Comparison of ENCODE assay signal across 8 cellular contexts in the genomic region with DNA sequence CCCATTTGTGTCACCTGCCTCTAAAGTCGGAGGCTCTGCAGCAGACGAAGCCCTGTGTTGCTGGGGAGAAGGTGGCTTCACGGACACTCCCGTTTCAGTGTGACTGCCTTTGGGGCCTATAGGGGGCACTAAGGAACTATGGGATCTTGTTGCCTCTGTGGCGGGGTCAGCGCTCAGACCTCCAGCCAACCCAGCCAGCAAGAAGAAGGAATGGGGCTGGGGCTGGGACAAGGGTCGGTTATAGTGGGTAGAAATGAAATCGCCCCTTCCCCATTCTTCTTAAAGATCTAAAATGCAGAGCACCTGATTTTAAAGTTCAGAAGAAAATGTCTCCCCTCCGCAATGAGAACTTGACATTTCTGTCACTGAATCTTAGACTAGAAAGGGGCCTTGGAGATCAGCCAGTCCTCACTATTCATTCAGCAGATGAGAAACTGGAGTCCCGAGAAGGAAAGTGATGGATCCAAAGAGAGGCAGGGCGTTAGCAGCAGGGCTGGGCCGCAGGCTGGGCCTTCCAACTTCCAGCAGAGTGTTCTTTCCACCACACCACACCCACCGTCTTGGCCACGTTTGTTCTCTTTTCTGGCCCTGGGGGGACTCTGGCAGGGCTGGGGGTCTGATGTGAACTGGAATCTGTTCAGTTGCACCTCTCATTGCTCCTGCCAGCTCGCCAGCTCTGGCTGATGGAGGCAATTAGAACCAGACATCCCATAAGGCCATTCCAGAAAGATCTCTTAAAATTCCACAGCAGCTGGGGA.
DNase-seq lines count a peak whose midpoint lies in the region; ATAC-seq and TF ChIP-seq lines count a peak whose summit lies in the region.

No MANE protein-coding gene starts in this region.

- H2BK5ac ChIP-seq in IMR-90 (ENCODE audit: low read depth, low read length, poor library complexity, severe bottlenecking) = no peak overlapping the region

- H2BK20ac ChIP-seq in IMR-90 (ENCODE audit: low read depth, low read length) = no peak overlapping the region

- no peak overlapping the region for H2BK120ac ChIP-seq in IMR-90 (ENCODE audit: low read depth, low read length)

- no peak overlapping the region for H2AK5ac ChIP-seq in IMR-90 (ENCODE audit: low read depth, low read length)

- no peak overlapping the region for H4K8ac ChIP-seq in IMR-90 (ENCODE audit: low read depth in 2 of 2, low read length in 2 of 2)

- no peak overlapping the region for H3K27ac ChIP-seq in IMR-90 (ENCODE audit: insufficient read depth, low read length)
- peak overlapping the region; percentile 21; the same call in 1 of the 2 replicates for H3K27ac ChIP-seq in SJSA1

- H3K4me2 ChIP-seq in IMR-90 (ENCODE audit: low read depth, low read length) = no peak overlapping the region

- peaks cover 48% of the 10 kb centered on the region for H3K27me3 Mint-ChIP-seq in activated T-helper 2 cell treated with anti-CD3 and anti-CD28 coated beads, Interferon-gamma antibody, Interleukin-2, Interleukin-4, amounts not matched to agents 10 μg/mL and 5 μg/mL and 100 μg/mL, durations not matched to agents 14 hours and 24 hours and 36 hours (ENCODE audit: low read depth)

- dilution Hi-C loops in IMR-90 (cut with HindIII; ENCODE audit: low sequenced_read_pairs, unreplicated experiment) = no loop called here

- DNase-seq in EL (peak; percentile 46), IMR-90 (peak; percentile 53), SJSA1 (ENCODE audit: low read depth in 1 of 2, low spot score in 2 of 2) (peak; percentile 49 to 60), epithelial cell of esophagus (ENCODE audit: low read depth) (peak; percentile 61), mucosa of gallbladder (ENCODE audit: low spot score) (peak; percentile 60), NCI-H187 (lab: John Stamatoyannopoulos, UW) (no peak)
- no peak for DNase-seq in activated T-helper 2 cell treated with anti-CD3 and anti-CD28 coated beads, Interferon-gamma antibody, Interleukin-2, Interleukin-4, amounts not matched to agents 10 μg/mL and 5 μg/mL and 100 μg/mL, durations not matched to agents 14 hours and 24 hours and 36 hours (ENCODE audit: low spot score)

- H3K4me1 ChIP-seq in IMR-90 (ENCODE audit: control insufficient read depth, insufficient read depth, low read length) (no peaks in the 10 kb centered on the region), SJSA1 (replicated peaks) (peaks cover 27% of the 10 kb centered on the region)

- no peaks in the 10 kb centered on the region for H3K9me1 ChIP-seq in IMR-90 (ENCODE audit: insufficient read depth, low read length)

- no peak overlapping the region for H3K56ac ChIP-seq in IMR-90 (ENCODE audit: extremely low read depth, insufficient read depth, low read length)

- H3K36me3 ChIP-seq in IMR-90 (ENCODE audit: control insufficient read depth, insufficient read depth, low read length) = no peaks in the 10 kb centered on the region
- no peaks in the 10 kb centered on the region for H3K36me3 ChIP-seq in SJSA1

- 100% methylated on average over 1 of the region's 15 CpGs; no CpG with 5 or more reads in 1 of the 2 experiments for WGBS in IMR-90 (ENCODE audit: extremely low coverage in 2 of 2, insufficient read length in 1 of 2), 2 experiments

- no peaks in the 10 kb centered on the region for H3K9me3 Mint-ChIP-seq in activated T-helper 2 cell treated with anti-CD3 and anti-CD28 coated beads, Interferon-gamma antibody, Interleukin-2, Interleukin-4, amounts not matched to agents 10 μg/mL and 5 μg/mL and 100 μg/mL, durations not matched to agents 14 hours and 24 hours and 36 hours

- H3K4ac ChIP-seq in IMR-90 (ENCODE audit: low read depth, low read length) = no peak overlapping the region

- H3K4me3 ChIP-seq in IMR-90 (ENCODE audit: insufficient read depth, low read depth, low read length) (no peak overlapping the region), SJSA1 (no peak overlapping the region), epithelial cell of esophagus (ENCODE audit: low read length) (no peak overlapping the region)

- H3K4me3 Mint-ChIP-seq in activated T-helper 2 cell treated with anti-CD3 and anti-CD28 coated beads, Interferon-gamma antibody, Interleukin-2, Interleukin-4, amounts not matched to agents 10 μg/mL and 5 μg/mL and 100 μg/mL, durations not matched to agents 14 hours and 24 hours and 36 hours (ENCODE audit: low read depth) = no peak overlapping the region

- TF ChIP-seq CTCF in IMR-90 (conservative IDR thresholded peaks at IDR 0.05; ENCODE audit: low read depth, low read length) (peak; percentile 76), epithelial cell of esophagus (IDR thresholded peaks at IDR 0.05; ENCODE audit: insufficient read depth, low read depth, low read length, missing control alignments) (peak; percentile 74)

- H2BK15ac ChIP-seq in IMR-90 (ENCODE audit: low read depth, low read length) = no peak overlapping the region

- H4K91ac ChIP-seq in IMR-90 (ENCODE audit: insufficient read depth, low read depth, low read length) = no peak overlapping the region

- in situ Hi-C loops in IMR-90 (cut with MboI; ENCODE audit: low sequenced_read_pairs) = loop anchor here (5.0 kb wide), 1 partner anchor 529 kb away; no protein-coding TSS in a partner anchor

- TF ChIP-seq POLR2A in IMR-90 (IDR thresholded peaks at IDR 0.05; ENCODE audit: low read depth, low read length) = no peak

- no peaks in the 10 kb centered on the region for H3K36me3 Mint-ChIP-seq in activated T-helper 2 cell treated with anti-CD3 and anti-CD28 coated beads, Interferon-gamma antibody, Interleukin-2, Interleukin-4, amounts not matched to agents 10 μg/mL and 5 μg/mL and 100 μg/mL, durations not matched to agents 14 hours and 24 hours and 36 hours (ENCODE audit: low read depth)

- H2AFZ ChIP-seq in IMR-90 (replicated peaks; ENCODE audit: low read length, poor library complexity) = peak overlapping the region; percentile 24

- H2AK9ac ChIP-seq in IMR-90 (replicated peaks; ENCODE audit: low read depth, low read length, poor library complexity) = peak overlapping the region; percentile 23

- no peaks in the 10 kb centered on the region for H4K20me1 ChIP-seq in IMR-90 (ENCODE audit: insufficient read depth, low read length)

- no peak overlapping the region for H3K9ac ChIP-seq in IMR-90 (ENCODE audit: low read depth, low read length)

- POLR2A ChIA-PET in IMR-90 (lab: Charles Lee; ENCODE audit: unreplicated experiment) = no interaction called here

- BruUV-seq in IMR-90 (replicated peaks; lab: Mats Ljungman, UMichigan) = no TSS peak

- ATAC-seq in GM21423 (IDR thresholded peaks at IDR 0.05; ENCODE audit: unreplicated experiment) (peak; percentile 78), IMR-90 (ENCODE audit: low read depth) (peak; percentile 95)

- no peaks in the 10 kb centered on the region for H3K79me1 ChIP-seq in IMR-90 (ENCODE audit: low read depth in 1 of 2, low read length in 2 of 2)

- no peaks in the 10 kb centered on the region for H3K4me1 Mint-ChIP-seq in activated T-helper 2 cell treated with anti-CD3 and anti-CD28 coated beads, Interferon-gamma antibody, Interleukin-2, Interleukin-4, amounts not matched to agents 10 μg/mL and 5 μg/mL and 100 μg/mL, durations not matched to agents 14 hours and 24 hours and 36 hours (ENCODE audit: low read depth)

- peak; percentile 93 for TF ChIP-seq RAD21 in IMR-90 (IDR thresholded peaks at IDR 0.05; ENCODE audit: low read length)

- peaks cover 46% of the 10 kb centered on the region for H3K27me3 ChIP-seq in IMR-90 (ENCODE audit: control insufficient read depth, insufficient read depth, low read length)
- H3K27me3 ChIP-seq in SJSA1 (replicated peaks) = no peaks in the 10 kb centered on the region

- intact Hi-C loops in IMR-90 (cut with micrococcal nuclease) = loop anchor here (1.0 to 10.0 kb wide), 3 partner anchors 216 to 526 kb away; no protein-coding TSS in a partner anchor
- intact Hi-C loops in activated T-helper 2 cell treated with anti-CD3 and anti-CD28 coated beads, Interferon-gamma antibody, Interleukin-2, Interleukin-4, amounts not matched to agents 10 μg/mL and 5 μg/mL and 100 μg/mL, durations not matched to agents 14 hours and 24 hours and 36 hours (cut with micrococcal nuclease) = loop anchor here (2.0 kb wide), 1 partner anchor 526 kb away; no protein-coding TSS in a partner anchor

- CTCF ChIA-PET in IMR-90 (lab: Yijun Ruan, JAX) = interaction anchor here (0.6 to 2.1 kb wide), 4 partner anchors 80 to 525 kb away, joined by 3 to 5 read pairs (median 4); no protein-coding TSS in a partner anchor

- H3K14ac ChIP-seq in IMR-90 (replicated peaks; ENCODE audit: low read depth, low read length) = no peak overlapping the region

- H4K5ac ChIP-seq in IMR-90 (ENCODE audit: low read depth, low read length) = no peak overlapping the region

- no peak overlapping the region for H3K23ac ChIP-seq in IMR-90 (ENCODE audit: low read depth, low read length)

- H3K9me3 ChIP-seq in IMR-90 (ENCODE audit: control insufficient read depth, insufficient read depth, low read length) (no peaks in the 10 kb centered on the region), SJSA1 (replicated peaks) (no peaks in the 10 kb centered on the region)

- no peak overlapping the region for H3K27ac Mint-ChIP-seq in activated T-helper 2 cell treated with anti-CD3 and anti-CD28 coated beads, Interferon-gamma antibody, Interleukin-2, Interleukin-4, amounts not matched to agents 10 μg/mL and 5 μg/mL and 100 μg/mL, durations not matched to agents 14 hours and 24 hours and 36 hours

- no peak overlapping the region for H3K18ac ChIP-seq in IMR-90 (ENCODE audit: low read depth, low read length)

TF ChIP-seq in IMR-90, 13 proteins besides CTCF, POLR2A, EP300 and RAD21:
- peak; percentile 75 for TF ChIP-seq SMC3 (IDR thresholded peaks at IDR 0.05; ENCODE audit: low read depth, low read length)
- TF ChIP-seq MXI1 (IDR thresholded peaks at IDR 0.05; ENCODE audit: borderline replicate concordance, low read depth, low read length) = no peak
- no peak for TF ChIP-seq NFE2L2 (IDR thresholded peaks at IDR 0.05; ENCODE audit: low read depth, low read length)
- no peak for TF ChIP-seq RCOR1 (IDR thresholded peaks at IDR 0.05; ENCODE audit: insufficient replicate concordance, low read length)
- TF ChIP-seq MAZ (IDR thresholded peaks at IDR 0.05; ENCODE audit: borderline replicate concordance, low read depth, low read length) = peak; percentile 16; the same call in 1 of the 2 replicates
- no peak for TF ChIP-seq CHD1 (IDR thresholded peaks at IDR 0.05; ENCODE audit: low read depth, low read length)
- TF ChIP-seq BHLHE40 (IDR thresholded peaks at IDR 0.05; ENCODE audit: low read depth, low read length) = no peak
TF ChIP-seq in IMR-90: peak in this region for 2.

Comparison
In these comparisons a context has a peak if more than half of its experiments do, and no peak if none do; other contexts are left out.
1. DNase-seq: peak in EL (single experiment), IMR-90 (single experiment), SJSA1 (2 of 2), epithelial cell of esophagus (single experiment) and mucosa of gallbladder (single experiment); none in NCI-H187 (0 of 2) and activated T-helper 2 cell treated with anti-CD3 and anti-CD28 coated beads, Interferon-gamma antibody, Interleukin-2, Interleukin-4, amounts not matched to agents 10 μg/mL and 5 μg/mL and 100 μg/mL, durations not matched to agents 14 hours and 24 hours and 36 hours (single experiment).